In genomic region chr11:77705195-77705876, GRCh38 we compare ENCODE assay signal across 9 cellular contexts.
DNase-seq lines count a peak whose midpoint lies in the region; ATAC-seq and TF ChIP-seq lines count a peak whose summit lies in the region.
"Had no signal": no experiment of that assay in that cellular context is flagged by ENCODE, and none has a peak within 500 bp of the region (broad histone marks: within the 10 kb centered on the region; RNA-seq: fewer than 3 reads in every experiment).

No MANE protein-coding gene starts in this region.

- no TSS peak for BruUV-seq in Calu3 (replicated peaks; lab: Mats Ljungman, UMichigan)

- peaks cover 30% of the 10 kb centered on the region for H3K36me3 Mint-ChIP-seq in Calu3 (ENCODE audit: insufficient read depth, unreplicated experiment)
- H3K36me3 Mint-ChIP-seq in activated naive CD8-positive, alpha-beta T cell treated with anti-CD3 and anti-CD28 coated beads, Interleukin-2, amount 50 U/mL, for 24 hours (ENCODE audit: low read depth), result peaks cover 19% of the 10 kb centered on the region

- DNase-seq in Calu3 (peak; percentile 79), left kidney (ENCODE audit: low read depth, low spot score) (peak; percentile 2), GM19240 (ENCODE audit: insufficient read length, low spot score) (no peak), heart right ventricle (no peak), NCI-H2171 (lab: John Stamatoyannopoulos, UW) (no peak)
- DNase-seq in activated naive CD8-positive, alpha-beta T cell treated with anti-CD3 and anti-CD28 coated beads, Interleukin-2, amount 50 U/mL, for 24 hours, result peak; percentile 16
- DNase-seq: NCI-H1092 had no signal

- peaks cover 22% of the 10 kb centered on the region for H3K4me1 Mint-ChIP-seq in Calu3 (ENCODE audit: low read depth, unreplicated experiment)
- H3K4me1 Mint-ChIP-seq in activated naive CD8-positive, alpha-beta T cell treated with anti-CD3 and anti-CD28 coated beads, Interleukin-2, amount 50 U/mL, for 24 hours, result peaks cover 37% of the 10 kb centered on the region

- no peaks in the 10 kb centered on the region for H3K9me3 ChIP-seq in HUES6 (ENCODE audit: control insufficient read depth, insufficient read depth, low read depth, low read length)
- H3K9me3 ChIP-seq in heart right ventricle, result no peaks in the 10 kb centered on the region

- H3K27ac ChIP-seq in HUES6 (ENCODE audit: low read depth, low read length) (peak overlapping the region; percentile 53; the same call in 1 of the 2 replicates), heart right ventricle (no peak overlapping the region)

- no peaks in the 10 kb centered on the region for H3K27me3 Mint-ChIP-seq in Calu3 (ENCODE audit: unreplicated experiment)
- H3K27me3 Mint-ChIP-seq in activated naive CD8-positive, alpha-beta T cell treated with anti-CD3 and anti-CD28 coated beads, Interleukin-2, amount 50 U/mL, for 24 hours, result no peaks in the 10 kb centered on the region

- ATAC-seq in activated naive CD8-positive, alpha-beta T cell treated with anti-CD3 and anti-CD28 coated beads, Interleukin-2, amount 50 U/mL, for 24 hours, result peak; percentile 80
- ATAC-seq in HG02981 (IDR thresholded peaks at IDR 0.05; ENCODE audit: unreplicated experiment), result no peak
- ATAC-seq in heart right ventricle, result no peak

- no peaks in the 10 kb centered on the region for H3K9me3 Mint-ChIP-seq in Calu3 (ENCODE audit: low read depth, unreplicated experiment)
- H3K9me3 Mint-ChIP-seq in activated naive CD8-positive, alpha-beta T cell treated with anti-CD3 and anti-CD28 coated beads, Interleukin-2, amount 50 U/mL, for 24 hours, result no peaks in the 10 kb centered on the region

- H3K4me3 Mint-ChIP-seq in Calu3 (ENCODE audit: low read depth, unreplicated experiment), result peak overlapping the region; percentile 56
- no peak overlapping the region for H3K4me3 Mint-ChIP-seq in activated naive CD8-positive, alpha-beta T cell treated with anti-CD3 and anti-CD28 coated beads, Interleukin-2, amount 50 U/mL, for 24 hours

- H3K4me3 ChIP-seq in HUES6 (ENCODE audit: low read depth, low read length) (no peak overlapping the region), heart right ventricle (no peak overlapping the region)

- H3K36me3 ChIP-seq in HUES6 (ENCODE audit: control insufficient read depth, insufficient read depth, low read length) (peaks cover 8% of the 10 kb centered on the region; the same call in 1 of the 2 replicates), heart right ventricle (peaks cover 0 to 42% (median 10%) of the 10 kb centered on the region in 9 donors)

- intact Hi-C loops in Calu3 (cut with micrococcal nuclease; ENCODE audit: unreplicated experiment) (loop anchor here (5.0 kb wide), 1 partner anchor 287 kb away; the partner anchor contains the start of gene INTS4), heart right ventricle (cut with DNase I) (no loop called here)

- H3K27me3 ChIP-seq in HUES6 (ENCODE audit: control insufficient read depth, insufficient read depth, low read length) (no peaks in the 10 kb centered on the region), heart right ventricle (no peaks in the 10 kb centered on the region)

- H3K4me1 ChIP-seq in HUES6 (ENCODE audit: control insufficient read depth, insufficient read depth, low read length) (peaks cover 4% of the 10 kb centered on the region; the same call in 1 of the 2 replicates), heart right ventricle (peaks cover 0 to 10% (median 0%) of the 10 kb centered on the region in 9 donors)

- CTCF ChIA-PET in Calu3 (lab: Charles Lee), result interaction anchor here (1.0 to 1.2 kb wide), 2 partner anchors 20 to 289 kb away, joined by 5 read pairs; partner anchors contain the start of gene INTS4

- no peak for TF ChIP-seq CTCF in Calu3 (IDR thresholded peaks at IDR 0.05; ENCODE audit: unreplicated experiment)
- no peak for TF ChIP-seq CTCF in heart right ventricle (IDR thresholded peaks at IDR 0.05)

- peak overlapping the region; percentile 98 for H3K27ac Mint-ChIP-seq in Calu3 (ENCODE audit: unreplicated experiment)
- peak overlapping the region; percentile 51 for H3K27ac Mint-ChIP-seq in activated naive CD8-positive, alpha-beta T cell treated with anti-CD3 and anti-CD28 coated beads, Interleukin-2, amount 50 U/mL, for 24 hours

- 91 to 94% methylated on average over 4 of the region's 4 CpGs for WGBS in heart right ventricle, 2 donors

- no peak overlapping the region for H3K9ac ChIP-seq in HUES6 (ENCODE audit: low read length)

Comparison
In these comparisons a context has a peak if more than half of its experiments do, and no peak if none do; other contexts are left out.
1. DNase-seq: peak in Calu3 (single experiment), activated naive CD8-positive, alpha-beta T cell treated with anti-CD3 and anti-CD28 coated beads, Interleukin-2, amount 50 U/mL, for 24 hours (single experiment) and left kidney (single experiment); none in GM19240 (single experiment), heart right ventricle (0 of 2) and NCI-H2171 (single experiment).